ENCODE assay signal across 17 cellular contexts in genomic region chr1:114218397-114219237, GRCh38.
DNase-seq lines count a peak whose midpoint lies in the region; ATAC-seq and TF ChIP-seq lines count a peak whose summit lies in the region.
"Had no signal": no experiment of that assay in that cellular context is flagged by ENCODE, and none has a peak within 500 bp of the region (broad histone marks: within the 10 kb centered on the region; RNA-seq: fewer than 3 reads in every experiment).

No MANE protein-coding gene starts in this region.

- H3K4me1 ChIP-seq in thoracic aorta (ENCODE audit: control insufficient read depth in 1 of 2, low read depth in 2 of 2) (peaks cover 0 to 8% of the 10 kb centered on the region in 2 donors), testis (no peaks in the 10 kb centered on the region)
- H3K4me1 ChIP-seq: colonic mucosa had no signal

- intact Hi-C loops in natural killer cell (cut with micrococcal nuclease) = no loop called here
- intact Hi-C loops in testis (cut with DNase I; ENCODE audit: low total_unique reads) = no loop called here

- H3K27me3 ChIP-seq in thoracic aorta (replicated peaks; ENCODE audit: insufficient read depth) = no peaks in the 10 kb centered on the region
- no peaks in the 10 kb centered on the region for H3K27me3 ChIP-seq in testis
- H3K27me3 ChIP-seq: colonic mucosa had no signal

- no peaks in the 10 kb centered on the region for H3K27me3 Mint-ChIP-seq in natural killer cell (ENCODE audit: low read depth in 2 of 2)

- H3K27ac ChIP-seq in coronary artery = no peak overlapping the region
- H3K27ac ChIP-seq in thoracic aorta = no peak overlapping the region
- H3K27ac ChIP-seq in testis = no peak overlapping the region
- H3K27ac ChIP-seq: 22Rv1, C4-2B, colonic mucosa, KMS-11 had no signal

- no peak for TF ChIP-seq POLR2A in testis (IDR thresholded peaks at IDR 0.05)

- H3K4me3 Mint-ChIP-seq in natural killer cell = peak overlapping the region; percentile 26
- H3K4me3 Mint-ChIP-seq: activated CD4-positive, alpha-beta memory T cell treated with anti-CD3 and anti-CD28 coated beads, Interleukin-2, amount 10 ng/mL, durations not matched to agents 7 days and 5 days had no signal

- 63 to 66% methylated on average over 11 of the region's 11 CpGs for WGBS in testis, 2 donors

- TF ChIP-seq CTCF in coronary artery (IDR thresholded peaks at IDR 0.05) = no peak
- no peak for TF ChIP-seq CTCF in natural killer cell (IDR thresholded peaks at IDR 0.05)
- TF ChIP-seq CTCF in thoracic aorta (IDR thresholded peaks at IDR 0.05) = no peak
- no peak for TF ChIP-seq CTCF in testis (IDR thresholded peaks at IDR 0.05)

- H3K9me3 ChIP-seq in thoracic aorta = no peaks in the 10 kb centered on the region
- H3K9me3 ChIP-seq in testis = no peaks in the 10 kb centered on the region
- H3K9me3 ChIP-seq: colonic mucosa, heart left ventricle had no signal

- H3K27ac Mint-ChIP-seq in natural killer cell = peak overlapping the region in 1 of 2 donors; percentile 60
- H3K27ac Mint-ChIP-seq: activated CD4-positive, alpha-beta memory T cell treated with anti-CD3 and anti-CD28 coated beads, Interleukin-2, amount 10 ng/mL, durations not matched to agents 7 days and 5 days had no signal

- no peaks in the 10 kb centered on the region for H3K9me3 Mint-ChIP-seq in natural killer cell
- H3K9me3 Mint-ChIP-seq: activated CD4-positive, alpha-beta memory T cell treated with anti-CD3 and anti-CD28 coated beads, Interleukin-2, amount 10 ng/mL, durations not matched to agents 7 days and 5 days had no signal

- peaks cover 7 to 9% of the 10 kb centered on the region in 2 donors for H3K4me1 Mint-ChIP-seq in natural killer cell

- no peaks in the 10 kb centered on the region for H3K36me3 Mint-ChIP-seq in natural killer cell

- no peaks in the 10 kb centered on the region for H3K36me3 ChIP-seq in thoracic aorta
- no peaks in the 10 kb centered on the region for H3K36me3 ChIP-seq in testis (ENCODE audit: low read depth, missing control alignments)
- H3K36me3 ChIP-seq: colonic mucosa, heart left ventricle had no signal

- H3K4me3 ChIP-seq in coronary artery (peak overlapping the region; percentile 53), thoracic aorta (peak overlapping the region; percentile 47), testis (no peak overlapping the region)
- H3K4me3 ChIP-seq: colonic mucosa had no signal

- DNase-seq in DMS 273 (lab: John Stamatoyannopoulos, UW; ENCODE audit: unreplicated experiment) (peak; percentile 26), DMS 273 treated with DMSO at 0.1 percent for 48 hours (lab: John Stamatoyannopoulos, UW) (no peak), coronary artery (ENCODE audit: low spot score) (no peak), natural killer cell (no peak), thoracic aorta (ENCODE audit: low spot score) (no peak), testis (no peak), NCI-H187 (lab: John Stamatoyannopoulos, UW) (no peak)
- no peak for DNase-seq in activated CD4-positive, alpha-beta T cell treated with anti-CD3 and anti-CD28 coated beads, Interleukin-2, amount 50 U/mL, for 48 hours
- DNase-seq: activated CD4-positive, alpha-beta memory T cell treated with anti-CD3 and anti-CD28 coated beads, Interleukin-2, amount 10 ng/mL, durations not matched to agents 7 days and 5 days; colonic mucosa; DMS79 treated with DMSO at 0.1 percent for 48 hours; heart left ventricle; posterior cingulate gyrus; SIG-M5 had no signal

- ATAC-seq in natural killer cell (peak; percentile 21 to 68 (median 50)), thoracic aorta (ENCODE audit: insufficient number of reproducible peaks, low FRiP score, low read depth) (no peak)

Comparison
In these comparisons a context has a peak if more than half of its experiments do, and no peak if none do; other contexts are left out.
1. H3K4me3 ChIP-seq: peak in coronary artery (single experiment) and thoracic aorta (single experiment); none in testis (0 of 2).